ENCODE assay signal across 26 cellular contexts in the genomic region with DNA sequence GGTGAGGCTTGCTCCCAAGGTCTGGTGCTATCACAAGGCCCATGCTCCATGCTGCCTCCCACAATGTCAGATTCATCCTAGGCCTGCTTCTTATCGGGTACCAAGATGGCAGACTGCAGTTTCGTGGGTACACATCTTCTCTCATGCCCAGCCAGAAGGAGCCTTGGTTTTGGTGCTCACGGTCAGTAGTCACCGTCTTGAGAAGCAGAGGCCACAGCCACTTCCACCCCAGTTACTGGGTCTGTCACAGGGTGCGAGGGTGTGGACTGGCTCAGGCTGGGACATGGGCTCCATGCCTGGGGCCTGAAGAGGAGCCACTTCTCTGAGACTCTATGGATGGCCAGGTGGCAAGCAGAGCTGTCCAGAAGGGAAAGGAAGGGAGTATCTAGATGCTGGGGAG.
DNase-seq lines count a peak whose midpoint lies in the region; ATAC-seq and TF ChIP-seq lines count a peak whose summit lies in the region.
"Had no signal": no experiment of that assay in that cellular context is flagged by ENCODE, and none has a peak within 500 bp of the region (broad histone marks: within the 10 kb centered on the region; RNA-seq: fewer than 3 reads in every experiment).

No MANE protein-coding gene starts in this region.

- no peak overlapping the region for H3K56ac ChIP-seq in H9 (ENCODE audit: insufficient read length, low read depth, low read length)

- peaks cover 29 to 34% of the 10 kb centered on the region in 2 experiments for H3K4me1 Mint-ChIP-seq in H9

- no peaks in the 10 kb centered on the region for H3K23me2 ChIP-seq in H9 (ENCODE audit: insufficient read length, low read depth, low read length, poor library complexity, severe bottlenecking)

- H3K36me3 ChIP-seq in neuronal stem cell (replicated peaks in 1 of 2; ENCODE audit: control insufficient read depth in 2 of 2, insufficient read depth in 2 of 2, low read length in 2 of 2) (no peaks in the 10 kb centered on the region), stomach (no peaks in the 10 kb centered on the region)
- H3K36me3 ChIP-seq: SJCRH30 had no signal

- H3K9me3 Mint-ChIP-seq in H9 = peaks cover 0 to 3% of the 10 kb centered on the region in 2 experiments; a peak in 3 of 5 replicates

- no peak overlapping the region for H4K5ac ChIP-seq in H9 (ENCODE audit: insufficient read length, low read depth, low read length)

- no peak overlapping the region for H2BK5ac ChIP-seq in H9 (ENCODE audit: insufficient read length, low read length)
- no peak overlapping the region for H2BK5ac ChIP-seq in neuronal stem cell (ENCODE audit: low read length)

- no peaks in the 10 kb centered on the region for H3K9me3 ChIP-seq in H9 (ENCODE audit: control insufficient read depth, low read depth, low read length)
- H3K9me3 ChIP-seq in neuronal stem cell (replicated peaks in 1 of 2; ENCODE audit: control insufficient read depth in 2 of 2, insufficient read depth in 1 of 2, low read depth in 1 of 2, low read length in 2 of 2) = no peaks in the 10 kb centered on the region
- H3K9me3 ChIP-seq in stomach = peaks cover 0 to 5% (median 4%) of the 10 kb centered on the region in 4 donors
- H3K9me3 ChIP-seq: A549, Caco-2, SJCRH30 had no signal

- H3K79me1 ChIP-seq in H9 (ENCODE audit: insufficient read depth, low read depth, low read length, poor library complexity, severe bottlenecking) = no peaks in the 10 kb centered on the region
- H3K79me1 ChIP-seq in neuronal stem cell (ENCODE audit: low read depth, low read length) = no peaks in the 10 kb centered on the region

- H2BK120ac ChIP-seq in H9 (ENCODE audit: low read depth, low read length, poor library complexity, severe bottlenecking) (no peak overlapping the region), neuronal stem cell (ENCODE audit: low read depth, low read length) (no peak overlapping the region)

- WGBS in H9 (ENCODE audit: extremely low coverage, insufficient read length, low lambda C conversion rate) = no CpG with 5 or more reads among the region's 5 CpGs
- no CpG with 5 or more reads among the region's 5 CpGs for WGBS in neuronal stem cell (ENCODE audit: extremely low coverage in 2 of 2, insufficient read length in 2 of 2, insufficient replicate concordance in 1 of 2), 2 donors
- WGBS in stomach, 5 donors = 89 to 94% (median 94%) methylated on average over 5 of the region's 5 CpGs

- H3K4me1 ChIP-seq in H9 (ENCODE audit: insufficient read depth, low read length) (no peaks in the 10 kb centered on the region; the same call in 1 of the 2 replicates), neuronal stem cell (ENCODE audit: control insufficient read depth in 2 of 2, insufficient read depth in 1 of 2, low read depth in 1 of 2, low read length in 2 of 2) (peaks cover 2% of the 10 kb centered on the region in 2 donors), stomach (peaks cover 0 to 21% (median 10%) of the 10 kb centered on the region in 4 donors)
- H3K4me1 ChIP-seq: A549, Caco-2 had no signal

- no peak for TF ChIP-seq POLR2A in stomach (IDR thresholded peaks at IDR 0.05)

- no peak overlapping the region for H2BK15ac ChIP-seq in H9 (ENCODE audit: low read depth, low read length)
- no peak overlapping the region for H2BK15ac ChIP-seq in neuronal stem cell (ENCODE audit: low read length)

- H3K9ac ChIP-seq in H9 (ENCODE audit: extremely low read depth, insufficient read length, low read length) = no peak overlapping the region
- no peak overlapping the region for H3K9ac ChIP-seq in neuronal stem cell (ENCODE audit: low read depth, low read length, poor library complexity)

- DNase-seq in H9 = peak; percentile 19
- peak; percentile 47 for DNase-seq in coronary artery (ENCODE audit: low spot score)
- no peak for DNase-seq in neuronal stem cell (ENCODE audit: low spot score)
- DNase-seq in stomach = peak; percentile 8
- DNase-seq in hypothalamus (lab: John Stamatoyannopoulos, UW) = no peak
- DNase-seq: C1 segment of cervical spinal cord; DMS79; GF-D8; KBM-7; MM.1S; NCI-H1417; NCI-H1694; NCI-H2029 treated with DMSO at 0.1 percent for 48 hours; NCI-H446 treated with DMSO at 0.1 percent for 48 hours; NCI-H526; NCI-H82; NK-92 treated with Interleukin-12 subunit alpha and Interleukin-12 subunit beta, amount 100 ng/mL, for 24 hours; SJCRH30 had no signal

- TF ChIP-seq CTCF in H9 (conservative IDR thresholded peaks at IDR 0.05) = no peak
- TF ChIP-seq CTCF in coronary artery (IDR thresholded peaks at IDR 0.05) = no peak
- no peak for TF ChIP-seq CTCF in stomach (IDR thresholded peaks at IDR 0.05)

- no peak overlapping the region for H2BK20ac ChIP-seq in H9 (ENCODE audit: low read depth, low read length, poor library complexity, severe bottlenecking)

- H3K36me3 Mint-ChIP-seq in H9 (ENCODE audit: insufficient read depth in 1 of 3, low read depth in 3 of 3) = peaks cover 0 to 3% (median 0%) of the 10 kb centered on the region in 3 experiments; a peak in 2 of 7 replicates
- H3K36me3 Mint-ChIP-seq: CD8-positive, alpha-beta T cell had no signal

- no peak overlapping the region for H4K91ac ChIP-seq in H9 (ENCODE audit: insufficient read length, low read depth, low read length)
- no peak overlapping the region for H4K91ac ChIP-seq in neuronal stem cell (ENCODE audit: low read depth, low read length, poor library complexity)

- no peak overlapping the region for H2AFZ ChIP-seq in H9 (ENCODE audit: low read length)
- H2AFZ ChIP-seq in neuronal stem cell (ENCODE audit: low read length) = no peak overlapping the region
- H2AFZ ChIP-seq: PC-9 had no signal

- H3K18ac ChIP-seq in H9 (ENCODE audit: insufficient read length, low read depth, low read length) = no peak overlapping the region
- peak overlapping the region; percentile 67 for H3K18ac ChIP-seq in neuronal stem cell (ENCODE audit: low read length)

- no peak overlapping the region for H2BK12ac ChIP-seq in H9 (ENCODE audit: insufficient read length, low read depth, low read length)
- no peak overlapping the region for H2BK12ac ChIP-seq in neuronal stem cell (ENCODE audit: low read length)

- H3K27ac Mint-ChIP-seq in H9 = no peak overlapping the region
- H3K27ac Mint-ChIP-seq: CD8-positive, alpha-beta T cell had no signal

- peaks cover 2% of the 10 kb centered on the region for H3K27me3 Mint-ChIP-seq in H9 (ENCODE audit: low read depth)

- H4K8ac ChIP-seq in H9 (replicated peaks; ENCODE audit: insufficient read length, low read depth, low read length) (no peak overlapping the region), neuronal stem cell (ENCODE audit: low read depth, low read length) (no peak overlapping the region)

- no peak overlapping the region for H3T11ph ChIP-seq in H9 (ENCODE audit: low read length)

- H3K23ac ChIP-seq in H9 (ENCODE audit: insufficient read length, low read depth, low read length) = no peak overlapping the region
- no peak overlapping the region for H3K23ac ChIP-seq in neuronal stem cell (ENCODE audit: low read depth, low read length, poor library complexity)

- H4K20me1 ChIP-seq in H9 (ENCODE audit: control insufficient read depth, insufficient read depth, insufficient read length) = no peaks in the 10 kb centered on the region

- TF ChIP-seq EP300 in stomach (IDR thresholded peaks at IDR 0.05) = no peak

- no peaks in the 10 kb centered on the region for H3K27me3 ChIP-seq in H9 (ENCODE audit: insufficient read depth, low read length)
- no peaks in the 10 kb centered on the region for H3K27me3 ChIP-seq in neuronal stem cell (ENCODE audit: control insufficient read depth in 3 of 3, insufficient read depth in 3 of 3, low read depth in 1 of 3, low read length in 3 of 3)
- peaks cover 0 to 18% (median 4%) of the 10 kb centered on the region in 3 donors for H3K27me3 ChIP-seq in stomach
- H3K27me3 ChIP-seq: SJCRH30 had no signal

- intact Hi-C loops in stomach (cut with DNase I; ENCODE audit: low total_unique reads) = no loop called here

- H2AK5ac ChIP-seq in H9 (ENCODE audit: insufficient read length, low read length) = no peak overlapping the region
- no peak overlapping the region for H2AK5ac ChIP-seq in neuronal stem cell (ENCODE audit: low read depth, low read length)

- H3K4me2 ChIP-seq in H9 (ENCODE audit: insufficient read depth, insufficient read length, low read length) (no peak overlapping the region), neuronal stem cell (ENCODE audit: insufficient read depth, low read length, poor library complexity, severe bottlenecking) (no peak overlapping the region)
- H3K4me2 ChIP-seq: A549, PC-9 had no signal

- H3K4ac ChIP-seq in H9 (ENCODE audit: low read depth, low read length) (no peak overlapping the region), neuronal stem cell (ENCODE audit: low read length) (no peak overlapping the region)

- H3K4me3 Mint-ChIP-seq in H9 = no peak overlapping the region
- H3K4me3 Mint-ChIP-seq: CD8-positive, alpha-beta T cell had no signal

- H3K79me2 ChIP-seq in H9 (ENCODE audit: insufficient read depth, low read length) = no peaks in the 10 kb centered on the region

- no peak for ATAC-seq in HG02588 (IDR thresholded peaks at IDR 0.05; ENCODE audit: unreplicated experiment)
- ATAC-seq in HG03095 (IDR thresholded peaks at IDR 0.05; ENCODE audit: unreplicated experiment) = no peak
- no peak for ATAC-seq in HG03460 (IDR thresholded peaks at IDR 0.05; ENCODE audit: unreplicated experiment)
- ATAC-seq: A549; CD8-positive, alpha-beta T cell; Right ventricle myocardium inferior had no signal

- H3K14ac ChIP-seq in H9 (ENCODE audit: insufficient read depth, low read length) (no peak overlapping the region), neuronal stem cell (ENCODE audit: low read length) (peak overlapping the region; percentile 58)

- H3K4me3 ChIP-seq in coronary artery = no peak overlapping the region
- no peak overlapping the region for H3K4me3 ChIP-seq in neuronal stem cell (ENCODE audit: low read length in 2 of 2)
- no peak overlapping the region for H3K4me3 ChIP-seq in stomach
- H3K4me3 ChIP-seq: A549, PC-9, SJCRH30 had no signal

- no peak overlapping the region for H3K27ac ChIP-seq in H9 (ENCODE audit: insufficient read length, low read depth, low read length)
- no peak overlapping the region for H3K27ac ChIP-seq in coronary artery
- no peak overlapping the region for H3K27ac ChIP-seq in neuronal stem cell (replicated peaks; ENCODE audit: low read length)
- no peak overlapping the region for H3K27ac ChIP-seq in stomach
- H3K27ac ChIP-seq: A549, PC-9, SJCRH30 had no signal

Comparison
In these comparisons a context has a peak if more than half of its experiments do, and no peak if none do; other contexts are left out.
1. DNase-seq: peak in H9 (single experiment), coronary artery (single experiment) and stomach (single experiment); none in neuronal stem cell (single experiment) and hypothalamus (0 of 51).